In genomic region chr11:124837491-124837856, GRCh38 we compare ENCODE assay signal across 1 cellular context.
TF ChIP-seq lines count a peak whose summit lies in the region.

No MANE protein-coding gene starts in this region.

TF ChIP-seq in HepG2, 621 proteins besides CTCF, POLR2A, EP300 and RAD21 (continued from another document):
- TF ChIP-seq ZNF407 (CRISPR knock-in tag; IDR thresholded peaks at IDR 0.05; ENCODE audit: not compliant biosample characterization) (no peak), SMC3 (IDR thresholded peaks at IDR 0.05; ENCODE audit: low read length) (peak; percentile 26; the same call in 1 of the 2 replicates), ZNF614 (CRISPR knock-in tag; IDR thresholded peaks at IDR 0.05; ENCODE audit: borderline replicate concordance) (0 out of 2 replicates have a peak, but pooled peaks have one; percentile 13), ZNF646 (CRISPR knock-in tag; IDR thresholded peaks at IDR 0.05) (peak; percentile 79; the same call in 1 of the 2 replicates)
